In genomic region chr5:136425914-136426313, GRCh38 we compare ENCODE assay signal across 22 cellular contexts.
DNase-seq lines count a peak whose midpoint lies in the region; ATAC-seq, FAIRE-seq and TF ChIP-seq lines count a peak whose summit lies in the region.
"Had no signal": no experiment of that assay in that cellular context is flagged by ENCODE, and none has a peak within 500 bp of the region (broad histone marks: within the 10 kb centered on the region; RNA-seq: fewer than 3 reads in every experiment).

No MANE protein-coding gene starts in this region.

- H3K9me2 ChIP-seq in Loucy (replicated peaks; ENCODE audit: low read depth, low read length) = no peaks in the 10 kb centered on the region

- no peaks in the 10 kb centered on the region for H3K9me3 Mint-ChIP-seq in activated T-cell treated with anti-CD3 and anti-CD28 coated beads, Interleukin-2, amount 50 U/mL, for 4 hours

- H3K4me1 Mint-ChIP-seq in activated T-cell treated with anti-CD3 and anti-CD28 coated beads, Interleukin-2, amount 50 U/mL, for 4 hours (ENCODE audit: low read depth) = no peaks in the 10 kb centered on the region
- H3K4me1 Mint-ChIP-seq: B cell, CD14-positive monocyte had no signal

- H3K4me3 ChIP-seq in A549 (no peak overlapping the region), Loucy (ENCODE audit: low read length, poor library complexity, severe bottlenecking) (no peak overlapping the region), epithelial cell of proximal tubule (ENCODE audit: low read depth, low read length) (no peak overlapping the region), osteoblast (ENCODE audit: insufficient read depth, low read length) (no peak overlapping the region), body of pancreas (no peak overlapping the region), small intestine (ENCODE audit: low read depth in 1 of 2, low read length in 2 of 2) (no peak overlapping the region)
- H3K4me3 ChIP-seq: SJSA1 had no signal

- TF ChIP-seq EP300 in A549 (IDR thresholded peaks at IDR 0.05) = no peak

- no peak for ATAC-seq in A549
- ATAC-seq in body of pancreas = no peak
- no peak for ATAC-seq in activated T-cell treated with anti-CD3 and anti-CD28 coated beads, Interleukin-2, amount 50 U/mL, for 4 hours
- ATAC-seq: Right ventricle myocardium inferior had no signal

- POLR2A ChIA-PET in A549 (lab: Yijun Ruan, JAX) = no interaction called here

- H4K20me1 ChIP-seq in Loucy (ENCODE audit: insufficient read depth, low read length, poor library complexity, severe bottlenecking) (no peaks in the 10 kb centered on the region), osteoblast (ENCODE audit: insufficient read depth, low read length) (no peaks in the 10 kb centered on the region)

- TF ChIP-seq CTCF in A549 (IDR thresholded peaks at IDR 0.05) = no peak
- TF ChIP-seq CTCF in Loucy (conservative IDR thresholded peaks at IDR 0.05; ENCODE audit: low read length) = no peak
- no peak for TF ChIP-seq CTCF in epithelial cell of proximal tubule (conservative IDR thresholded peaks at IDR 0.05; ENCODE audit: low read depth, low read length)
- no peak for TF ChIP-seq CTCF in osteoblast (IDR thresholded peaks at IDR 0.05; ENCODE audit: extremely low read depth, low read depth, low read length)
- no peak for TF ChIP-seq CTCF in body of pancreas (IDR thresholded peaks at IDR 0.05)

- H3K27ac ChIP-seq in A549 (no peak overlapping the region), osteoblast (ENCODE audit: low read depth, low read length) (no peak overlapping the region), body of pancreas (no peak overlapping the region), small intestine (ENCODE audit: low read depth in 1 of 2, low read length in 1 of 2) (no peak overlapping the region)
- H3K27ac ChIP-seq: KMS-11, SJSA1 had no signal

- no peaks in the 10 kb centered on the region for H3K27me3 Mint-ChIP-seq in activated T-cell treated with anti-CD3 and anti-CD28 coated beads, Interleukin-2, amount 50 U/mL, for 4 hours (ENCODE audit: low read depth)
- H3K27me3 Mint-ChIP-seq: B cell had no signal

- H3K4me1 ChIP-seq in A549 (no peaks in the 10 kb centered on the region), Loucy (ENCODE audit: insufficient read depth, low read length, poor library complexity, severe bottlenecking) (no peaks in the 10 kb centered on the region), osteoblast (ENCODE audit: insufficient read depth, low read length) (no peaks in the 10 kb centered on the region), body of pancreas (no peaks in the 10 kb centered on the region), small intestine (ENCODE audit: control insufficient read depth in 2 of 2, insufficient read depth in 1 of 2, low read depth in 1 of 2, low read length in 1 of 2) (no peaks in the 10 kb centered on the region)
- H3K4me1 ChIP-seq: SJSA1 had no signal

- H3K9ac ChIP-seq in Loucy (ENCODE audit: low read depth, low read length, poor library complexity, severe bottlenecking) = no peak overlapping the region
- H3K9ac ChIP-seq: KMS-11 had no signal

- no peaks in the 10 kb centered on the region for H3K79me2 ChIP-seq in Loucy (ENCODE audit: insufficient read depth, low read length)
- no peaks in the 10 kb centered on the region for H3K79me2 ChIP-seq in osteoblast (ENCODE audit: insufficient read depth, low read length)

- no peak for TF ChIP-seq RAD21 in A549 (conservative IDR thresholded peaks at IDR 0.05 in 1 of 2, IDR thresholded peaks at IDR 0.05 in 1 of 2)

- H3K36me3 Mint-ChIP-seq in activated T-cell treated with anti-CD3 and anti-CD28 coated beads, Interleukin-2, amount 50 U/mL, for 4 hours (ENCODE audit: insufficient read depth) = no peaks in the 10 kb centered on the region
- H3K36me3 Mint-ChIP-seq: CD14-positive monocyte had no signal

- no peak overlapping the region for H3K4me3 Mint-ChIP-seq in activated T-cell treated with anti-CD3 and anti-CD28 coated beads, Interleukin-2, amount 50 U/mL, for 4 hours
- H3K4me3 Mint-ChIP-seq: B cell, CD14-positive monocyte had no signal

- no peak for TF ChIP-seq POLR2A in A549 (IDR thresholded peaks at IDR 0.05; ENCODE audit: low read length)
- no peak for TF ChIP-seq POLR2A in body of pancreas (IDR thresholded peaks at IDR 0.05)

- CTCF ChIA-PET in A549 (lab: Yijun Ruan, JAX) = interaction anchor here (0.9 to 1.8 kb wide), 5 partner anchors 19 to 178 kb away, joined by 3 to 4 read pairs (median 3); no protein-coding TSS in a partner anchor

- intact Hi-C loops in body of pancreas (cut with DNase I) = loop anchor here (10.0 kb wide), 1 partner anchor 181 kb away; no protein-coding TSS in a partner anchor

- H3K36me3 ChIP-seq in Loucy (ENCODE audit: insufficient read depth, low read length) (no peaks in the 10 kb centered on the region), osteoblast (ENCODE audit: insufficient read depth, low read length) (no peaks in the 10 kb centered on the region), body of pancreas (replicated peaks in 1 of 2; ENCODE audit: insufficient read depth in 1 of 2, low read depth in 2 of 2) (no peaks in the 10 kb centered on the region), small intestine (ENCODE audit: control insufficient read depth in 2 of 2, insufficient read depth in 2 of 2, low read length in 2 of 2) (no peaks in the 10 kb centered on the region)
- H3K36me3 ChIP-seq: SJSA1 had no signal

- 5% methylated on average over 3 of the region's 3 CpGs for WGBS in A549 (ENCODE audit: missing lambda C conversion rate)
- 32 to 36% methylated on average over 3 of the region's 3 CpGs for WGBS in body of pancreas, 2 donors
- 45 to 56% (median 49%) methylated on average over 3 of the region's 3 CpGs for WGBS in small intestine, 3 donors

- H3K27me3 ChIP-seq in Loucy (ENCODE audit: insufficient read depth, low read length, poor library complexity, severe bottlenecking) = no peaks in the 10 kb centered on the region
- peaks cover 8% of the 10 kb centered on the region for H3K27me3 ChIP-seq in osteoblast (ENCODE audit: insufficient read depth, low read length)
- no peaks in the 10 kb centered on the region for H3K27me3 ChIP-seq in body of pancreas
- no peaks in the 10 kb centered on the region for H3K27me3 ChIP-seq in small intestine (ENCODE audit: control insufficient read depth in 2 of 2, insufficient read depth in 2 of 2, low read length in 2 of 2)

- H2AFZ ChIP-seq in Loucy (ENCODE audit: low read length) (0 out of 2 replicates have a peak overlapping the region, but pooled peaks have one; percentile 24), osteoblast (ENCODE audit: low read length) (no peak overlapping the region)

- no peak for DNase-seq in A549 (ENCODE audit: low read depth in 1 of 2, low spot score in 1 of 2)
- DNase-seq in epithelial cell of proximal tubule (ENCODE audit: low read depth) = peak; percentile 27
- DNase-seq in osteoblast (ENCODE audit: insufficient read length, low spot score, missing footprints) = peak; percentile 49
- DNase-seq in body of pancreas = no peak
- DNase-seq in activated T-cell treated with anti-CD3 and anti-CD28 coated beads, Interleukin-2, amount 50 U/mL, for 4 hours = no peak
- no peak for DNase-seq in small intestine
- DNase-seq: EL, GF-D8, H7, NCI-H1694, NCI-H2081 treated with DMSO at 0.1 percent for 48 hours, NCI-H446, NCI-H526 had no signal

- H3F3A ChIP-seq in Loucy (ENCODE audit: low read depth) = no peaks in the 10 kb centered on the region

- no peaks in the 10 kb centered on the region for H3K9me3 ChIP-seq in A549
- no peaks in the 10 kb centered on the region for H3K9me3 ChIP-seq in Loucy (ENCODE audit: insufficient read depth, low read depth, low read length)
- H3K9me3 ChIP-seq in osteoblast (ENCODE audit: low read depth, low read length) = no peaks in the 10 kb centered on the region
- no peaks in the 10 kb centered on the region for H3K9me3 ChIP-seq in body of pancreas
- no peaks in the 10 kb centered on the region for H3K9me3 ChIP-seq in small intestine (ENCODE audit: control insufficient read depth, low read depth)
- H3K9me3 ChIP-seq: SJSA1 had no signal

- FAIRE-seq in A549 (lab: Jason Lieb, UNC) (no peak), small intestine (lab: Jason Lieb, UNC) (no peak)
- FAIRE-seq: A204.1, GM19239, RCC 7860 had no signal

- no peak overlapping the region for H3K4me2 ChIP-seq in A549
- no peak overlapping the region for H3K4me2 ChIP-seq in Loucy (ENCODE audit: low read depth, low read length, poor library complexity, severe bottlenecking)
- no peak overlapping the region for H3K4me2 ChIP-seq in osteoblast (ENCODE audit: insufficient read depth, low read length)
- H3K4me2 ChIP-seq: KMS-11 had no signal

TF ChIP-seq in A549, 52 proteins besides CTCF, POLR2A, EP300 and RAD21:
- TF ChIP-seq SMC3 (IDR thresholded peaks at IDR 0.05) = no peak
- TF ChIP-seq, protein P1, sequence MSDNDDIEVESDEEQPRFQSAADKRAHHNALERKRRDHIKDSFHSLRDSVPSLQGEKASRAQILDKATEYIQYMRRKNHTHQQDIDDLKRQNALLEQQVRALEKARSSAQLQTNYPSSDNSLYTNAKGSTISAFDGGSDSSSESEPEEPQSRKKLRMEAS (IDR thresholded peaks at IDR 0.05) = no peak
- 0 out of 2 replicates have a peak, but pooled peaks have one; percentile 30 for TF ChIP-seq NFE2L2 (conservative IDR thresholded peaks at IDR 0.05; ENCODE audit: low read length)
- TF ChIP-seq ZC3H11A (IDR thresholded peaks at IDR 0.05) = no peak

Comparison
In these comparisons a context has a peak if more than half of its experiments do, and no peak if none do; other contexts are left out.
1. DNase-seq: peak in epithelial cell of proximal tubule (single experiment) and osteoblast (single experiment); none in A549 (0 of 2), body of pancreas (0 of 4), activated T-cell treated with anti-CD3 and anti-CD28 coated beads, Interleukin-2, amount 50 U/mL, for 4 hours (single experiment) and small intestine (single experiment).